Comparison of ENCODE assay signal across 8 cellular contexts in the genomic region with DNA sequence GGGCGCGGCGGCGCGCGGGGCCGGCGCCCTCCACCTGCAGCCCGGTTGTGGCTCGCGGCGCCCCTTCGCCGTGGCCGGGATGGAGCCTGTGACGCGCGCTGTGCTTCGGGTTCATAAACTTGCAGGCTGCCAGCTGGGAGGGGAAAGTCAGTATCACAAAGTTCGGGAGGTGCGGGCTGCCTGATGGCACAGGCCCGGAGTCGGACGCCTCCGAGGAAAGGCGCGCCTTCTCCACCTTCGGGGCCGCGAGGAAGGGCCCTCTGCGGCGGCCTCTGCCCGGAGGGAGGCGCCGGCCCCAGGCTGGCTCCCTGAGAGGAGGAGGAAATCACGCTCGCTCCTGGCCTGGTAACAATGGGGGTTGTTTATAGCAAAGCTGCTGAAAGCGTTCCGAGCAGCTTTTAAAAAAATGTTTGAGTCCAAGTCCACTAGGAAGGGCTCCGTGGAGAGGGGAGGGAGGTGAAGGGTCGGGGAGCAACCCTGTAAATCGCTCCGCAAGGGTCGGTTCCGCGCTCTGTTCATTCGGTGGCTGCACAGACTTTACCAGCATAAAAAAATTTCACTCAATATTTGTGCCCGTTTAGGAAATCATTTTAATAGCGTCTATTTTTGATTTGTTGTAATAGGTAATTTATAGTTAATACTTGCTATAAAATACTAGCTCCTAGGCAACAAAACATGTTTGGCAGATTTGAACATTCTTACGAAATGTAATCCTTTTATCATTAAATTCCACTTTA. TPM values are rescaled to one million over a fixed set of nuclear protein-coding genes. Genes with fewer than 3 reads are reported as not detected.
DNase-seq lines count a peak whose midpoint lies in the region; ATAC-seq and TF ChIP-seq lines count a peak whose summit lies in the region.

No MANE protein-coding gene starts in this region.

- H3K4me1 ChIP-seq in neural progenitor cell: peaks cover 35% of the 10 kb centered on the region

- peak overlapping the region; percentile 79 for H3K27ac ChIP-seq in 22Rv1
- peak overlapping the region; percentile 33 for H3K27ac ChIP-seq in neural progenitor cell

- peaks cover 46% of the 10 kb centered on the region for H3K27me3 Mint-ChIP-seq in activated naive CD8-positive, alpha-beta T cell
- H3K27me3 Mint-ChIP-seq in neural progenitor cell (ENCODE audit: insufficient read depth, low read depth): peaks cover 7% of the 10 kb centered on the region

- no peaks in the 10 kb centered on the region for H3K9me3 Mint-ChIP-seq in activated naive CD8-positive, alpha-beta T cell (ENCODE audit: low read depth)
- H3K9me3 Mint-ChIP-seq in neural progenitor cell: peaks cover 3% of the 10 kb centered on the region

- DNase-seq in GM12865 (ENCODE audit: low read depth) (peak; percentile 48), NCI-H748 treated with DMSO at 0.1 percent for 48 hours (lab: John Stamatoyannopoulos, UW) (peak; percentile 48), glomerular visceral epithelial cell (ENCODE audit: extremely low spot score) (peak; percentile 45), neural progenitor cell (ENCODE audit: low spot score) (peak; percentile 77), SIG-M5 treated with dmso at 0.1 percent for 504 hours (lab: John Stamatoyannopoulos, UW; ENCODE audit: unreplicated experiment) (no peak)

- peak overlapping the region; percentile 84 for H3K4me3 Mint-ChIP-seq in activated naive CD8-positive, alpha-beta T cell
- peak overlapping the region; percentile 98 for H3K4me3 Mint-ChIP-seq in neural progenitor cell

- H3K27me3 ChIP-seq in neural progenitor cell: no peaks in the 10 kb centered on the region

- peak overlapping the region; percentile 50 for H3K9ac ChIP-seq in neural progenitor cell

- H3F3A ChIP-seq in neural progenitor cell (ENCODE audit: low read depth): peaks cover 30% of the 10 kb centered on the region

- H3K36me3 ChIP-seq in neural progenitor cell: peaks cover 3% of the 10 kb centered on the region

- H3K36me3 Mint-ChIP-seq in activated naive CD8-positive, alpha-beta T cell: no peaks in the 10 kb centered on the region
- peaks cover 7% of the 10 kb centered on the region for H3K36me3 Mint-ChIP-seq in neural progenitor cell

- H3K27ac Mint-ChIP-seq in activated naive CD8-positive, alpha-beta T cell: no peak overlapping the region
- peak overlapping the region; percentile 93 for H3K27ac Mint-ChIP-seq in neural progenitor cell

- no peaks in the 10 kb centered on the region for H3K9me3 ChIP-seq in neural progenitor cell (ENCODE audit: low read depth)

- H3K4me3 ChIP-seq in GM12865 (ENCODE audit: low read depth, low read length): peak overlapping the region; percentile 60
- H3K4me3 ChIP-seq in neural progenitor cell: peak overlapping the region; percentile 81

- peak overlapping the region; percentile 90 for H3K4me2 ChIP-seq in neural progenitor cell

- H2AFZ ChIP-seq in neural progenitor cell (replicated peaks): no peak overlapping the region

- TF ChIP-seq CTCF in 22Rv1 (IDR thresholded peaks at IDR 0.05): no peak
- TF ChIP-seq CTCF in GM12865 (IDR thresholded peaks at IDR 0.05; ENCODE audit: insufficient read depth, low read depth, low read length, missing control alignments): no peak
- TF ChIP-seq CTCF in neural progenitor cell (IDR thresholded peaks at IDR 0.05): no peak

- peak; percentile 29 for ATAC-seq in HG02840 (IDR thresholded peaks at IDR 0.05; ENCODE audit: low FRiP score, unreplicated experiment)

- H3K79me2 ChIP-seq in neural progenitor cell (ENCODE audit: low read depth): peaks cover 60% of the 10 kb centered on the region

- peaks cover 53% of the 10 kb centered on the region for H4K20me1 ChIP-seq in neural progenitor cell (ENCODE audit: low read depth)

- peaks cover 24% of the 10 kb centered on the region for H3K4me1 Mint-ChIP-seq in activated naive CD8-positive, alpha-beta T cell (ENCODE audit: low read depth)
- peaks cover 54% of the 10 kb centered on the region for H3K4me1 Mint-ChIP-seq in neural progenitor cell

RNA-seq across cellular contexts. Expression of a gene that starts 1.0 kb away (rescaled TPM):
- 261 and 357 TPM in 2 replicates for total RNA-seq in neural progenitor cell (ENCODE audit: low replicate concordance)
